In genomic region chr3:99882436-99883137, GRCh38 we compare ENCODE assay signal across 18 cellular contexts.
"Had no signal": no experiment of that assay in that cellular context is flagged by ENCODE, and none has a peak within 500 bp of the region (broad histone marks: within the 10 kb centered on the region; RNA-seq: fewer than 3 reads in every experiment).

No MANE protein-coding gene starts in this region.

- DNase-seq: activated B cell treated with CpG ODN at 0.5 μM for 24 hours; activated CD4-positive, alpha-beta memory T cell treated with anti-CD3 and anti-CD28 coated beads, Interleukin-2, amount 10 ng/mL, durations not matched to agents 7 days and 5 days; activated CD4-positive, alpha-beta T cell treated with anti-CD3 and anti-CD28 coated beads for 48 hours; activated effector memory CD4-positive, alpha-beta T cell treated with Interleukin-2 at 50 U/mL for 16 hours; activated naive CD4-positive, alpha-beta T cell treated with anti-CD3 and anti-CD28 coated beads for 36 hours; activated T-cell treated with anti-CD3 and anti-CD28 coated beads, Interleukin-2, amount 50 U/mL, for 72 hours; central memory CD4-positive, alpha-beta T cell; effector CD8-positive, alpha-beta T cell; naive thymus-derived CD8-positive, alpha-beta T cell; posterior cingulate gyrus; retina; stimulated activated CD4-positive, alpha-beta T cell treated with anti-CD3 and anti-CD28 coated beads, Interleukin-4, amount 100 ng/mL, for 24 hours; stimulated activated naive CD8-positive, alpha-beta T cell treated with anti-CD3 and anti-CD28 coated beads, Interleukin-15, Interleukin-2, amounts not matched to agents 100 U/mL and 50 U/mL, for 24 hours; T-helper 1 cell had no signal

- H2AFZ ChIP-seq: neural progenitor cell had no signal

- H3K27me3 Mint-ChIP-seq: activated B cell treated with CpG ODN at 0.5 μM for 24 hours; naive thymus-derived CD8-positive, alpha-beta T cell had no signal

- H3K36me3 ChIP-seq: neural progenitor cell, tibial nerve, vagina had no signal

- H3K4me1 ChIP-seq: neural progenitor cell, vagina had no signal

- H3K27ac Mint-ChIP-seq: activated B cell treated with CpG ODN at 0.5 μM for 24 hours; activated CD4-positive, alpha-beta memory T cell treated with anti-CD3 and anti-CD28 coated beads, Interleukin-2, amount 10 ng/mL, durations not matched to agents 7 days and 5 days; activated naive CD4-positive, alpha-beta T cell treated with anti-CD3 and anti-CD28 coated beads for 36 hours; activated T-cell treated with anti-CD3 and anti-CD28 coated beads, Interleukin-2, amount 50 U/mL, for 72 hours; brain; neural progenitor cell had no signal

- H3K27me3 ChIP-seq: tibial nerve, vagina had no signal

- H3K36me3 Mint-ChIP-seq: naive thymus-derived CD8-positive, alpha-beta T cell; neural progenitor cell had no signal

- H3K9me3 ChIP-seq: tibial nerve, vagina had no signal

- H3K9me3 Mint-ChIP-seq: activated B cell treated with CpG ODN at 0.5 μM for 24 hours; activated naive CD4-positive, alpha-beta T cell treated with anti-CD3 and anti-CD28 coated beads for 36 hours; activated T-cell treated with anti-CD3 and anti-CD28 coated beads, Interleukin-2, amount 50 U/mL, for 72 hours; brain; naive thymus-derived CD8-positive, alpha-beta T cell; neural progenitor cell had no signal

- ATAC-seq: activated T-cell treated with anti-CD3 and anti-CD28 coated beads, Interleukin-2, amount 50 U/mL, for 72 hours; naive thymus-derived CD8-positive, alpha-beta T cell; stimulated activated naive CD8-positive, alpha-beta T cell treated with anti-CD3 and anti-CD28 coated beads, Interleukin-15, Interleukin-2, amounts not matched to agents 100 U/mL and 50 U/mL, for 24 hours had no signal

- H3K4me3 ChIP-seq: neural progenitor cell, tibial nerve, vagina had no signal

- H3K4me3 Mint-ChIP-seq: activated B cell treated with CpG ODN at 0.5 μM for 24 hours; activated CD4-positive, alpha-beta memory T cell treated with anti-CD3 and anti-CD28 coated beads, Interleukin-2, amount 10 ng/mL, durations not matched to agents 7 days and 5 days; activated naive CD4-positive, alpha-beta T cell treated with anti-CD3 and anti-CD28 coated beads for 36 hours; activated T-cell treated with anti-CD3 and anti-CD28 coated beads, Interleukin-2, amount 50 U/mL, for 72 hours; brain; naive thymus-derived CD8-positive, alpha-beta T cell; neural progenitor cell had no signal

- H3K27ac ChIP-seq: neural progenitor cell had no signal

- H3K9ac ChIP-seq: neural progenitor cell had no signal

- H3K4me2 ChIP-seq: neural progenitor cell had no signal
